ENCODE assay signal across 3 cellular contexts in genomic region chr22:44515779-44516178, GRCh38.
"Had no signal": no experiment of that assay in that cellular context is flagged by ENCODE, and none has a peak within 500 bp of the region (broad histone marks: within the 10 kb centered on the region; RNA-seq: fewer than 3 reads in every experiment).

No MANE protein-coding gene starts in this region.

- DNase-seq: GDM1, GF-D8 had no signal

- H3K4me3 ChIP-seq: GM12878 had no signal
